16 cellular contexts compared by ENCODE assay signal in the genomic region with DNA sequence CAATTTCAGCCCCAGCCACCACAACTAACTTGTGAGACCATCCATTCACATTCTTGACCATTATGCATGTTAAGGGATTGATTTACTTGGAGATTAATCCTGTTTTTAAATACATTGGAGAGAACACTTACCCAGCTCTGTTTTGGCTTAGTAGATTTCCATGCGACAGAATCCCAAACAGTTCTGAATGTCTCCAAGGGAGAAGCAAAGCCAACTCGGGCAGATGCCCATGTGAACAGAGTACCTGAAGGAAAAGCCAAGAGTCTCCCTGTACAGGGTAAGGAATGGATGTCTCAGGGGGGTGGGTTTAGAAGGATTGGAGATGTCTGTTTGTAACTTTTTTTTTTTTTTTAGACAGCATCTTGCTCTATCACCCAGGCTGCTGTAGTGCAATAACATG.
DNase-seq lines count a peak whose midpoint lies in the region; ATAC-seq and TF ChIP-seq lines count a peak whose summit lies in the region.
"Had no signal": no experiment of that assay in that cellular context is flagged by ENCODE, and none has a peak within 500 bp of the region (broad histone marks: within the 10 kb centered on the region; RNA-seq: fewer than 3 reads in every experiment).

No MANE protein-coding gene starts in this region.

- ATAC-seq in GM19467 (IDR thresholded peaks at IDR 0.05; ENCODE audit: unreplicated experiment), result no peak
- no peak for ATAC-seq in GM19455 (IDR thresholded peaks at IDR 0.05; ENCODE audit: unreplicated experiment)
- ATAC-seq: GM23338 had no signal

- no peak overlapping the region for H3K27ac Mint-ChIP-seq in Calu3 (ENCODE audit: unreplicated experiment)
- H3K27ac Mint-ChIP-seq: GM23338 had no signal

- H3K4me1 Mint-ChIP-seq in Calu3 (ENCODE audit: low read depth, unreplicated experiment), result peaks cover 6% of the 10 kb centered on the region
- H3K4me1 Mint-ChIP-seq: CD8-positive, alpha-beta memory T cell had no signal

- H3K27me3 ChIP-seq in tibial artery, result no peaks in the 10 kb centered on the region
- H3K27me3 ChIP-seq: BLaER1 had no signal

- H3K4me3 ChIP-seq in tibial artery, result no peak overlapping the region
- H3K4me3 ChIP-seq: BLaER1, GM23338 had no signal

- H3K36me3 Mint-ChIP-seq in Calu3 (ENCODE audit: insufficient read depth, unreplicated experiment), result peaks cover 31% of the 10 kb centered on the region

- no peaks in the 10 kb centered on the region for H3K9me3 Mint-ChIP-seq in Calu3 (ENCODE audit: low read depth, unreplicated experiment)
- H3K9me3 Mint-ChIP-seq: CD8-positive, alpha-beta memory T cell; GM23338 had no signal

- peak; percentile 33 for DNase-seq in Ammon's horn (ENCODE audit: low spot score)
- DNase-seq in caudate nucleus (lab: John Stamatoyannopoulos, UW), result peak in 1 of 61 donors; percentile 15
- DNase-seq in midbrain (lab: John Stamatoyannopoulos, UW), result peak; percentile 27
- DNase-seq in tibial artery, result no peak
- DNase-seq in Calu3, result no peak
- no peak for DNase-seq in HuH-7 (ENCODE audit: low spot score)
- DNase-seq: Caco-2; CD8-positive, alpha-beta memory T cell; DMS53; H7 had no signal

- TF ChIP-seq CTCF in tibial artery (IDR thresholded peaks at IDR 0.05) (no peak), Calu3 (IDR thresholded peaks at IDR 0.05; ENCODE audit: unreplicated experiment) (no peak)

- intact Hi-C loops in tibial artery (cut with DNase I; ENCODE audit: low total_unique reads) (no loop called here), Calu3 (cut with micrococcal nuclease; ENCODE audit: unreplicated experiment) (loop anchor here (5.0 kb wide), 1 partner anchor 62 kb away; the partner anchor contains the start of gene GRAMD2B)

- H3K4me3 Mint-ChIP-seq in Calu3 (ENCODE audit: low read depth, unreplicated experiment), result no peak overlapping the region
- H3K4me3 Mint-ChIP-seq: CD8-positive, alpha-beta memory T cell; GM23338 had no signal

- CTCF ChIA-PET in Calu3 (lab: Charles Lee), result interaction anchor here (0.7 kb wide), 1 partner anchor 10 kb away, joined by 3 read pairs; no protein-coding TSS in a partner anchor

- H3K36me3 ChIP-seq in tibial artery, result peaks cover 78 to 89% (median 81%) of the 10 kb centered on the region in 3 donors
- H3K36me3 ChIP-seq: BLaER1 had no signal

- H3K27ac ChIP-seq in caudate nucleus (ENCODE audit: low read depth, low read length) (peak overlapping the region; percentile 64), tibial artery (peak overlapping the region; percentile 2 to 60)
- H3K27ac ChIP-seq: 22Rv1, BLaER1, HL-60 had no signal

- BruUV-seq in Calu3 (replicated peaks; lab: Mats Ljungman, UMichigan), result no TSS peak

- no peaks in the 10 kb centered on the region for H3K9me3 ChIP-seq in tibial artery
- H3K9me3 ChIP-seq: BLaER1, Caco-2 had no signal

- peaks cover 0 to 32% (median 7%) of the 10 kb centered on the region in 4 donors for H3K4me1 ChIP-seq in tibial artery
- H3K4me1 ChIP-seq: BLaER1, Caco-2 had no signal

- H3K27me3 Mint-ChIP-seq in Calu3 (ENCODE audit: unreplicated experiment), result no peaks in the 10 kb centered on the region
- H3K27me3 Mint-ChIP-seq: CD8-positive, alpha-beta memory T cell had no signal

Comparison
In these comparisons a context has a peak if more than half of its experiments do, and no peak if none do; other contexts are left out.
1. DNase-seq: peak in Ammon's horn (single experiment) and midbrain (single experiment); none in tibial artery (0 of 2), Calu3 (single experiment) and HuH-7 (single experiment).